ENCODE assay signal across 36 cellular contexts in genomic region chr1:200546577-200546976, GRCh38.
"Had no signal": no experiment of that assay in that cellular context is flagged by ENCODE, and none has a peak within 500 bp of the region (broad histone marks: within the 10 kb centered on the region; RNA-seq: fewer than 3 reads in every experiment).

No MANE protein-coding gene starts in this region.

- H3K9ac ChIP-seq: SK-N-SH had no signal

- H3K4me2 ChIP-seq: SK-N-SH had no signal

- H3K27me3 ChIP-seq: ascending aorta, cardiac muscle cell, MG63, SJSA1 had no signal

- H3K4me3 ChIP-seq: ascending aorta, cardiac muscle cell, MG63, SJSA1 had no signal

- H3K4me3 Mint-ChIP-seq: activated B cell treated with CpG ODN at 0.5 μM for 24 hours; activated CD4-positive, alpha-beta memory T cell treated with anti-CD3 and anti-CD28 coated beads, Interleukin-2, amount 10 ng/mL, durations not matched to agents 7 days and 5 days; activated naive CD4-positive, alpha-beta T cell treated with anti-CD3 and anti-CD28 coated beads, Interleukin-2, amount 50 U/mL, for 24 hours; activated naive CD8-positive, alpha-beta T cell treated with anti-CD3 and anti-CD28 coated beads, Interleukin-2, amount 10 ng/mL, durations not matched to agents 7 days and 5 days; activated T-cell treated with anti-CD3 and anti-CD28 coated beads, Interleukin-2, amount 50 U/mL, for 72 hours; activated T-helper 17 cell treated with anti-CD3 and anti-CD28 coated beads, Interleukin-2, amount 50 U/mL, for 72 hours; T-helper 1 cell treated with Interleukin-12 subunit alpha and Interleukin-12 subunit beta and Interleukin-4 antibody, amounts not matched to agents 30 μg/mL and 1 μg/mL, for 36 hours had no signal

- H3K27ac ChIP-seq: ascending aorta, cardiac muscle cell, SJSA1, VCaP had no signal

- H3K4me1 Mint-ChIP-seq: activated B cell treated with CpG ODN at 0.5 μM for 24 hours had no signal

- DNase-seq: activated B cell treated with CpG ODN at 0.5 μM for 24 hours; activated CD4-positive, alpha-beta memory T cell treated with anti-CD3 and anti-CD28 coated beads, Interleukin-2, amount 10 ng/mL, durations not matched to agents 7 days and 5 days; activated CD4-positive, alpha-beta T cell treated with anti-CD3 and anti-CD28 coated beads for 4 hours; activated CD4-positive, alpha-beta T cell treated with anti-CD3 and anti-CD28 coated beads, Interleukin-2, amount 50 U/mL, for 1 hour; activated CD4-positive, CD25-positive, alpha-beta regulatory T cell treated with anti-CD3 and anti-CD28 coated beads, Interleukin-2, amount 50 U/mL, for 72 hours; activated effector memory CD4-positive, alpha-beta T cell treated with anti-CD3 and anti-CD28 coated beads, Interleukin-2, amount 50 U/mL, for 16 hours; activated naive CD4-positive, alpha-beta T cell treated with Interleukin-2 at 50 U/mL for 16 hours; activated naive CD8-positive, alpha-beta T cell treated with anti-CD3 and anti-CD28 coated beads, Interleukin-2, amount 10 ng/mL, durations not matched to agents 7 days and 5 days; activated T-cell treated with anti-CD3 and anti-CD28 coated beads, Interleukin-2, amount 50 U/mL, for 1 hour; activated T-cell treated with anti-CD3 and anti-CD28 coated beads, Interleukin-2, amount 50 U/mL, for 72 hours; amygdala; Karpas-422; MG63; NCI-H1048; NCI-H1105 treated with DMSO at 0.1 percent for 48 hours; NCI-H1436; NCI-H1694; NCI-H1930; NCI-H2081 treated with DMSO at 0.1 percent for 48 hours; NCI-H226; NCI-H446 treated with DMSO at 0.1 percent for 48 hours; NCI-H524; NCI-H69; NCI-H82; NK-92 treated with Interleukin-12 subunit alpha and Interleukin-12 subunit beta, amount 100 ng/mL, for 24 hours; OCI-M1; SHP77 treated with DMSO at 0.1 percent for 48 hours; SK-N-SH; T-helper 9 cell had no signal

- H3K36me3 Mint-ChIP-seq: activated naive CD4-positive, alpha-beta T cell treated with anti-CD3 and anti-CD28 coated beads, Interleukin-2, amount 50 U/mL, for 24 hours had no signal

- H3K4me1 ChIP-seq: ascending aorta, SJSA1 had no signal

- H3K36me3 ChIP-seq: ascending aorta, cardiac muscle cell, MG63 had no signal

- ATAC-seq: activated T-cell treated with anti-CD3 and anti-CD28 coated beads, Interleukin-2, amount 50 U/mL, for 72 hours; activated T-helper 17 cell treated with anti-CD3 and anti-CD28 coated beads, Interleukin-2, amount 50 U/mL, for 72 hours had no signal

- H3K9me3 ChIP-seq: ascending aorta, MG63, SJSA1, SK-N-SH had no signal

- H3K27ac Mint-ChIP-seq: activated B cell treated with CpG ODN at 0.5 μM for 24 hours; activated CD4-positive, alpha-beta memory T cell treated with anti-CD3 and anti-CD28 coated beads, Interleukin-2, amount 10 ng/mL, durations not matched to agents 7 days and 5 days; activated T-cell treated with anti-CD3 and anti-CD28 coated beads, Interleukin-2, amount 50 U/mL, for 72 hours; activated T-helper 17 cell treated with anti-CD3 and anti-CD28 coated beads, Interleukin-2, amount 50 U/mL, for 72 hours; T-helper 1 cell treated with Interleukin-12 subunit alpha and Interleukin-12 subunit beta and Interleukin-4 antibody, amounts not matched to agents 30 μg/mL and 1 μg/mL, for 36 hours had no signal

- H3K27me3 Mint-ChIP-seq: activated B cell treated with CpG ODN at 0.5 μM for 24 hours; activated naive CD4-positive, alpha-beta T cell treated with anti-CD3 and anti-CD28 coated beads, Interleukin-2, amount 50 U/mL, for 24 hours had no signal

- H3K9me3 Mint-ChIP-seq: activated B cell treated with CpG ODN at 0.5 μM for 24 hours; activated CD4-positive, alpha-beta memory T cell treated with anti-CD3 and anti-CD28 coated beads, Interleukin-2, amount 10 ng/mL, durations not matched to agents 7 days and 5 days; activated naive CD4-positive, alpha-beta T cell treated with anti-CD3 and anti-CD28 coated beads, Interleukin-2, amount 50 U/mL, for 24 hours; activated naive CD8-positive, alpha-beta T cell treated with anti-CD3 and anti-CD28 coated beads, Interleukin-2, amount 10 ng/mL, durations not matched to agents 7 days and 5 days; activated T-cell treated with anti-CD3 and anti-CD28 coated beads, Interleukin-2, amount 50 U/mL, for 72 hours; activated T-helper 17 cell treated with anti-CD3 and anti-CD28 coated beads, Interleukin-2, amount 50 U/mL, for 72 hours; T-helper 1 cell treated with Interleukin-12 subunit alpha and Interleukin-12 subunit beta and Interleukin-4 antibody, amounts not matched to agents 30 μg/mL and 1 μg/mL, for 36 hours had no signal
